13 cellular contexts compared by ENCODE assay signal in genomic region chr10:50409965-50410811, GRCh38.
DNase-seq lines count a peak whose midpoint lies in the region; ATAC-seq and TF ChIP-seq lines count a peak whose summit lies in the region.
"Had no signal": no experiment of that assay in that cellular context is flagged by ENCODE, and none has a peak within 500 bp of the region (broad histone marks: within the 10 kb centered on the region; RNA-seq: fewer than 3 reads in every experiment).

No MANE protein-coding gene starts in this region.

- BruUV-seq in IMR-90 (replicated peaks; lab: Mats Ljungman, UMichigan) = no TSS peak

- H4K20me1 ChIP-seq in IMR-90 (ENCODE audit: insufficient read depth, low read length) = peaks cover 13% of the 10 kb centered on the region; the same call in 1 of the 2 replicates

- H2AFZ ChIP-seq in IMR-90 (replicated peaks; ENCODE audit: low read length, poor library complexity) (no peak overlapping the region), mesenchymal stem cell (ENCODE audit: low read depth, low read length) (no peak overlapping the region)

- TF ChIP-seq RAD21 in IMR-90 (IDR thresholded peaks at IDR 0.05; ENCODE audit: low read length) = no peak

- H2AK9ac ChIP-seq in IMR-90 (replicated peaks; ENCODE audit: low read depth, low read length, poor library complexity) = no peak overlapping the region

- no peak overlapping the region for H4K5ac ChIP-seq in IMR-90 (ENCODE audit: low read depth, low read length)

- H3K27ac ChIP-seq in IMR-90 (ENCODE audit: insufficient read depth, low read length) (no peak overlapping the region), brain microvascular endothelial cell (peak overlapping the region; percentile 6), mesenchymal stem cell (ENCODE audit: low read length, poor library complexity, severe bottlenecking) (no peak overlapping the region)

- H3K9ac ChIP-seq in IMR-90 (ENCODE audit: low read depth, low read length) (no peak overlapping the region), mesenchymal stem cell (ENCODE audit: low read length) (peak overlapping the region; percentile 2)

- H2BK12ac ChIP-seq in mesenchymal stem cell (ENCODE audit: low read length in 2 of 2) = no peak overlapping the region

- H3K27me3 ChIP-seq in IMR-90 (ENCODE audit: control insufficient read depth, insufficient read depth, low read length) (no peaks in the 10 kb centered on the region), brain microvascular endothelial cell (replicated peaks) (no peaks in the 10 kb centered on the region), mesenchymal stem cell (ENCODE audit: control insufficient read depth in 1 of 2, insufficient read depth in 1 of 2, low read length in 2 of 2) (no peaks in the 10 kb centered on the region)

- CTCF ChIA-PET in IMR-90 (lab: Yijun Ruan, JAX) = interaction anchor here (0.6 kb wide), 1 partner anchor 276 kb away, joined by 3 read pairs; no protein-coding TSS in a partner anchor

- peak overlapping the region; percentile 11; the same call in 1 of the 2 replicates for H4K91ac ChIP-seq in IMR-90 (ENCODE audit: insufficient read depth, low read depth, low read length)
- no peak overlapping the region for H4K91ac ChIP-seq in mesenchymal stem cell (ENCODE audit: low read length)

- H2AK5ac ChIP-seq in IMR-90 (ENCODE audit: low read depth, low read length) = peak overlapping the region; percentile 41; the same call in 1 of the 2 replicates
- no peak overlapping the region for H2AK5ac ChIP-seq in mesenchymal stem cell (ENCODE audit: low read length, severe bottlenecking)

- DNase-seq in EH (ENCODE audit: low read depth) (peak; percentile 28), IMR-90 (peak; percentile 47), brain microvascular endothelial cell (peak; percentile 16), mesenchymal stem cell (no peak), D341Med (ENCODE audit: low spot score) (no peak), NOMO-1 treated with DMSO at 0.1 percent for 48 hours (lab: John Stamatoyannopoulos, UW; ENCODE audit: unreplicated experiment) (no peak)
- DNase-seq: activated CD4-positive, alpha-beta memory T cell treated with anti-CD3 and anti-CD28 coated beads, Interleukin-2, amount 10 ng/mL, durations not matched to agents 7 days and 5 days; GF-D8; midbrain; NCI-H2081; T-helper 2 cell had no signal

- POLR2A ChIA-PET in IMR-90 (lab: Charles Lee; ENCODE audit: unreplicated experiment) = interaction anchor here (0.6 kb wide), 1 partner anchor 215 kb away, joined by 4 read pairs; no protein-coding TSS in a partner anchor

- no CpG with 5 or more reads among the region's 6 CpGs for WGBS in IMR-90 (ENCODE audit: extremely low coverage in 2 of 2, insufficient read length in 1 of 2), 2 experiments
- 75% methylated on average over 5 of the region's 6 CpGs for WGBS in mesenchymal stem cell

- H3K4me3 ChIP-seq in IMR-90 (ENCODE audit: insufficient read depth, low read depth, low read length) (no peak overlapping the region), brain microvascular endothelial cell (ENCODE audit: low read depth, low read length) (no peak overlapping the region), mesenchymal stem cell (ENCODE audit: insufficient read depth in 1 of 2, low read depth in 1 of 2, low read length in 2 of 2) (no peak overlapping the region)

- no peak overlapping the region for H2BK5ac ChIP-seq in IMR-90 (ENCODE audit: low read depth, low read length, poor library complexity, severe bottlenecking)
- no peak overlapping the region for H2BK5ac ChIP-seq in mesenchymal stem cell (ENCODE audit: low read depth, low read length, poor library complexity, severe bottlenecking)

- peaks cover 10% of the 10 kb centered on the region for H3K9me1 ChIP-seq in IMR-90 (ENCODE audit: insufficient read depth, low read length)

- in situ Hi-C loops in IMR-90 (cut with MboI; ENCODE audit: low sequenced_read_pairs) (no loop called here), brain microvascular endothelial cell (cut with HindIII; ENCODE audit: low pct_ligation_motif_present, low sequenced_read_pairs) (no loop called here)

- 0 out of 3 replicates have a peak overlapping the region, but pooled peaks have one; percentile 12 for H2BK15ac ChIP-seq in IMR-90 (ENCODE audit: low read depth, low read length)
- no peak overlapping the region for H2BK15ac ChIP-seq in mesenchymal stem cell (ENCODE audit: low read depth, poor library complexity, severe bottlenecking)

- TF ChIP-seq POLR2A in IMR-90 (IDR thresholded peaks at IDR 0.05; ENCODE audit: low read depth, low read length) = no peak

- no peak overlapping the region for H3K14ac ChIP-seq in IMR-90 (replicated peaks; ENCODE audit: low read depth, low read length)
- H3K14ac ChIP-seq in mesenchymal stem cell (ENCODE audit: low read length in 2 of 2) = no peak overlapping the region

- H3K4me1 ChIP-seq in IMR-90 (ENCODE audit: control insufficient read depth, insufficient read depth, low read length) (peaks cover 15% of the 10 kb centered on the region), mesenchymal stem cell (ENCODE audit: control insufficient read depth, insufficient read depth, low read depth, low read length) (peaks cover 4% of the 10 kb centered on the region)

- H3K4me2 ChIP-seq in IMR-90 (ENCODE audit: low read depth, low read length) (no peak overlapping the region), mesenchymal stem cell (ENCODE audit: low read length, poor library complexity, severe bottlenecking) (no peak overlapping the region)

- H3K36me3 ChIP-seq in IMR-90 (ENCODE audit: control insufficient read depth, insufficient read depth, low read length) (peaks cover 2% of the 10 kb centered on the region; the same call in 1 of the 2 replicates), brain microvascular endothelial cell (replicated peaks) (no peaks in the 10 kb centered on the region), mesenchymal stem cell (ENCODE audit: control insufficient read depth in 1 of 2, insufficient read depth in 2 of 2, low read depth in 1 of 2, low read length in 2 of 2) (peaks cover 0 to 3% of the 10 kb centered on the region in 2 experiments)

- no peak overlapping the region for H3K56ac ChIP-seq in IMR-90 (ENCODE audit: extremely low read depth, insufficient read depth, low read length)

- H3K4ac ChIP-seq in IMR-90 (ENCODE audit: low read depth, low read length) = peak overlapping the region; percentile 6
- no peak overlapping the region for H3K4ac ChIP-seq in mesenchymal stem cell (ENCODE audit: low read depth in 1 of 2, low read length in 2 of 2)

- peak overlapping the region; percentile 41 for H2BK20ac ChIP-seq in IMR-90 (ENCODE audit: low read depth, low read length)

- H3K9me3 ChIP-seq in IMR-90 (ENCODE audit: control insufficient read depth, insufficient read depth, low read length) (no peaks in the 10 kb centered on the region), mesenchymal stem cell (ENCODE audit: control insufficient read depth, low read length) (no peaks in the 10 kb centered on the region)

- H3K23ac ChIP-seq in IMR-90 (ENCODE audit: low read depth, low read length) (peak overlapping the region; percentile 17; the same call in 1 of the 2 replicates), mesenchymal stem cell (ENCODE audit: low read length in 2 of 2) (no peak overlapping the region)

- H4K8ac ChIP-seq in IMR-90 (ENCODE audit: low read depth in 2 of 2, low read length in 2 of 2) (no peak overlapping the region), mesenchymal stem cell (ENCODE audit: low read length) (no peak overlapping the region)

- no peak for TF ChIP-seq CTCF in IMR-90 (conservative IDR thresholded peaks at IDR 0.05; ENCODE audit: low read depth, low read length)
- no peak for TF ChIP-seq CTCF in brain microvascular endothelial cell (IDR thresholded peaks at IDR 0.05; ENCODE audit: low read depth, low read length, missing control alignments)

- no peak overlapping the region for H3K18ac ChIP-seq in IMR-90 (ENCODE audit: low read depth, low read length)
- H3K18ac ChIP-seq in mesenchymal stem cell (ENCODE audit: low read depth in 1 of 2, low read length in 2 of 2) = no peak overlapping the region

- ATAC-seq in IMR-90 (ENCODE audit: low read depth) (peak; percentile 60), HG03378 (IDR thresholded peaks at IDR 0.05; ENCODE audit: unreplicated experiment) (no peak), GM18511 (IDR thresholded peaks at IDR 0.05; ENCODE audit: unreplicated experiment) (no peak)

- H2BK120ac ChIP-seq in IMR-90 (ENCODE audit: low read depth, low read length) (no peak overlapping the region), mesenchymal stem cell (ENCODE audit: low read depth, low read length) (no peak overlapping the region)

- H3K79me1 ChIP-seq in IMR-90 (ENCODE audit: low read depth in 1 of 2, low read length in 2 of 2) (peaks cover 43 to 62% of the 10 kb centered on the region in 2 experiments), mesenchymal stem cell (replicated peaks; ENCODE audit: low read length, poor library complexity, severe bottlenecking) (peaks cover 31% of the 10 kb centered on the region)

- intact Hi-C loops in IMR-90 (cut with micrococcal nuclease) = no loop called here

- dilution Hi-C loops in IMR-90 (cut with HindIII; ENCODE audit: low sequenced_read_pairs, unreplicated experiment) = no loop called here

TF ChIP-seq in IMR-90, 13 proteins besides CTCF, POLR2A, EP300 and RAD21 (continues in another document):
- TF ChIP-seq CHD1 (IDR thresholded peaks at IDR 0.05; ENCODE audit: low read depth, low read length) (no peak), BHLHE40 (IDR thresholded peaks at IDR 0.05; ENCODE audit: low read depth, low read length) (no peak), FOS (IDR thresholded peaks at IDR 0.05; ENCODE audit: low read depth, low read length) (no peak), USF2 (IDR thresholded peaks at IDR 0.05; ENCODE audit: low read depth, low read length) (no peak), MAZ (IDR thresholded peaks at IDR 0.05; ENCODE audit: borderline replicate concordance, low read depth, low read length) (no peak), ELK1 (IDR thresholded peaks at IDR 0.05; ENCODE audit: borderline replicate concordance, low read depth, low read length) (no peak), RFX5 (IDR thresholded peaks at IDR 0.05; ENCODE audit: low read depth, low read length) (no peak)

Comparison
In these comparisons a context has a peak if more than half of its experiments do, and no peak if none do; other contexts are left out.
1. DNase-seq: peak in EH (single experiment), IMR-90 (single experiment) and brain microvascular endothelial cell (single experiment); none in mesenchymal stem cell (single experiment), D341Med (single experiment) and NOMO-1 treated with DMSO at 0.1 percent for 48 hours (single experiment).